1 cellular context compared by ENCODE assay signal in the genomic region with DNA sequence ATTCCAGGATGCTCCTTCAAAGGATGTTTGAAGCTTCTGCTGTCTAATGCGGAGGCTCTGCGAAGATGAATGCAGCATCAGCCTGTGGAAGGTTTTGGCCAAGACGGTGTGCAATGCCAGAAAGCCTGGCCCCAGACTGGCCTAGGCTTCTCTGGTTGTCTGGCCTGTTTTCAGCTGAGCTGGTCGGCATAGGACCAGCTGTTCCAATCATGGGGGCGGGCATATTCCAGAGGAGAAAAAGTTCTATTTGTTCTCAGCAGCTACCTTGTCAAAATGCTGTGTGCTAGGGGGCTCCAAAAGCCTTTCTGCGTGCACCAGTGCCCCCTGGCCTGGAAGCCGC.
TF ChIP-seq lines count a peak whose summit lies in the region.

No MANE protein-coding gene starts in this region.

TF ChIP-seq in K562, 482 proteins besides CTCF, POLR2A, EP300 and RAD21:
- TF ChIP-seq, protein P1, sequence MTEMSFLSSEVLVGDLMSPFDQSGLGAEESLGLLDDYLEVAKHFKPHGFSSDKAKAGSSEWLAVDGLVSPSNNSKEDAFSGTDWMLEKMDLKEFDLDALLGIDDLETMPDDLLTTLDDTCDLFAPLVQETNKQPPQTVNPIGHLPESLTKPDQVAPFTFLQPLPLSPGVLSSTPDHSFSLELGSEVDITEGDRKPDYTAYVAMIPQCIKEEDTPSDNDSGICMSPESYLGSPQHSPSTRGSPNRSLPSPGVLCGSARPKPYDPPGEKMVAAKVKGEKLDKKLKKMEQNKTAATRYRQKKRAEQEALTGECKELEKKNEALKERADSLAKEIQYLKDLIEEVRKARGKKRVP (CRISPR knock-in tag; IDR thresholded peaks at IDR 0.05), result no peak
- TF ChIP-seq, protein P2, sequence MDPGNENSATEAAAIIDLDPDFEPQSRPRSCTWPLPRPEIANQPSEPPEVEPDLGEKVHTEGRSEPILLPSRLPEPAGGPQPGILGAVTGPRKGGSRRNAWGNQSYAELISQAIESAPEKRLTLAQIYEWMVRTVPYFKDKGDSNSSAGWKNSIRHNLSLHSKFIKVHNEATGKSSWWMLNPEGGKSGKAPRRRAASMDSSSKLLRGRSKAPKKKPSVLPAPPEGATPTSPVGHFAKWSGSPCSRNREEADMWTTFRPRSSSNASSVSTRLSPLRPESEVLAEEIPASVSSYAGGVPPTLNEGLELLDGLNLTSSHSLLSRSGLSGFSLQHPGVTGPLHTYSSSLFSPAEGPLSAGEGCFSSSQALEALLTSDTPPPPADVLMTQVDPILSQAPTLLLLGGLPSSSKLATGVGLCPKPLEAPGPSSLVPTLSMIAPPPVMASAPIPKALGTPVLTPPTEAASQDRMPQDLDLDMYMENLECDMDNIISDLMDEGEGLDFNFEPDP (CRISPR knock-in tag; IDR thresholded peaks at IDR 0.05), result no peak
